ENCODE assay signal across 8 cellular contexts in genomic region chr15:50876989-50877360, GRCh38. TPM values are rescaled to one million over a fixed set of nuclear protein-coding genes. Genes with fewer than 3 reads are reported as not detected.
DNase-seq lines count a peak whose midpoint lies in the region; ATAC-seq and TF ChIP-seq lines count a peak whose summit lies in the region.

No MANE protein-coding gene starts in this region.

- no peak for ATAC-seq in activated naive CD8-positive, alpha-beta T cell treated with anti-CD3 and anti-CD28 coated beads, Interleukin-2, amount 50 U/mL, for 24 hours
- ATAC-seq in heart right ventricle (peak; percentile 44 to 84 (median 77)), upper lobe of right lung (peak; percentile 92), GM18519 (IDR thresholded peaks at IDR 0.05; ENCODE audit: low FRiP score, unreplicated experiment) (no peak)

- H3K4me1 Mint-ChIP-seq in activated naive CD8-positive, alpha-beta T cell treated with anti-CD3 and anti-CD28 coated beads, Interleukin-2, amount 50 U/mL, for 24 hours = peaks cover 54% of the 10 kb centered on the region

- H3K9me2 ChIP-seq in SU-DHL-6 (replicated peaks; ENCODE audit: insufficient read depth, low read length) = no peaks in the 10 kb centered on the region

- no peaks in the 10 kb centered on the region for H3K9me3 Mint-ChIP-seq in activated naive CD8-positive, alpha-beta T cell treated with anti-CD3 and anti-CD28 coated beads, Interleukin-2, amount 50 U/mL, for 24 hours

- peak overlapping the region; percentile 58 for H3K27ac Mint-ChIP-seq in activated naive CD8-positive, alpha-beta T cell treated with anti-CD3 and anti-CD28 coated beads, Interleukin-2, amount 50 U/mL, for 24 hours

- no peak overlapping the region for H3K27ac ChIP-seq in SU-DHL-6 (ENCODE audit: low read depth, low read length)
- H3K27ac ChIP-seq in heart right ventricle = peak overlapping the region in 3 of 10 donors; percentile 34 to 70 (median 35)
- H3K27ac ChIP-seq in upper lobe of right lung = no peak overlapping the region

- H3K27me3 Mint-ChIP-seq in activated naive CD8-positive, alpha-beta T cell treated with anti-CD3 and anti-CD28 coated beads, Interleukin-2, amount 50 U/mL, for 24 hours = peaks cover 5% of the 10 kb centered on the region

- H3K79me2 ChIP-seq in SU-DHL-6 (ENCODE audit: insufficient read depth, low read length) = no peaks in the 10 kb centered on the region

- peak overlapping the region; percentile 52 for H3K4me2 ChIP-seq in SU-DHL-6 (ENCODE audit: low read depth, low read length, poor library complexity, severe bottlenecking)

- H3K4me3 ChIP-seq in SU-DHL-6 (ENCODE audit: insufficient read depth, low read length, poor library complexity, severe bottlenecking) (peak overlapping the region; percentile 34), heart right ventricle (peak overlapping the region in 9 of 10 donors; percentile 14 to 57 (median 45)), upper lobe of right lung (peak overlapping the region; percentile 45)

- H3K4me1 ChIP-seq in heart right ventricle (peaks cover 0 to 57% (median 0%) of the 10 kb centered on the region in 9 donors), upper lobe of right lung (no peaks in the 10 kb centered on the region)

- in situ Hi-C loops in G401 (cut with HindIII; ENCODE audit: low sequenced_read_pairs) = no loop called here

- H4K20me1 ChIP-seq in SU-DHL-6 (ENCODE audit: low read depth, low read length) = no peaks in the 10 kb centered on the region

- WGBS in heart right ventricle, 2 donors = 0 to 1% methylated on average over 8 of the region's 8 CpGs

- H3K36me3 ChIP-seq in SU-DHL-6 (ENCODE audit: low read length) = no peaks in the 10 kb centered on the region
- H3K36me3 ChIP-seq in heart right ventricle = no peaks in the 10 kb centered on the region
- no peaks in the 10 kb centered on the region for H3K36me3 ChIP-seq in upper lobe of right lung

- no peaks in the 10 kb centered on the region for H3F3A ChIP-seq in SU-DHL-6 (ENCODE audit: insufficient read depth)

- peak overlapping the region; percentile 58 for H2AFZ ChIP-seq in SU-DHL-6 (ENCODE audit: low read depth, low read length, severe bottlenecking)

- peak overlapping the region; percentile 9; the same call in 1 of the 2 replicates for H3K9ac ChIP-seq in SU-DHL-6 (ENCODE audit: low read length)

- peak; percentile 83 for DNase-seq in G401 (ENCODE audit: low spot score)
- peak; percentile 91 for DNase-seq in NAMALWA (ENCODE audit: low spot score)
- DNase-seq in activated naive CD8-positive, alpha-beta T cell treated with anti-CD3 and anti-CD28 coated beads, Interleukin-2, amount 50 U/mL, for 24 hours = peak; percentile 78
- peak in 1 of 2 donors; percentile 84 for DNase-seq in heart right ventricle
- DNase-seq in posterior cingulate gyrus = peak in 8 of 10 donors; percentile 30 to 90 (median 71)
- DNase-seq in upper lobe of right lung = no peak

- H3K27me3 ChIP-seq in SU-DHL-6 (ENCODE audit: low read length) (no peaks in the 10 kb centered on the region), heart right ventricle (no peaks in the 10 kb centered on the region), upper lobe of right lung (no peaks in the 10 kb centered on the region)

- intact Hi-C loops in heart right ventricle (cut with DNase I) = loop anchor here in 9 of 10 donors (1.0 to 10.0 kb wide), 10 partner anchors 102 to 202 kb away; partner anchors contain the start of genes SPPL2A (in 6 of the 9) and TRPM7 (in 2 of the 9)
- intact Hi-C loops in posterior cingulate gyrus (cut with DNase I) = loop anchor here (1.0 to 10.0 kb wide), 2 partner anchors 112 to 202 kb away; partner anchors contain the start of gene SPPL2A
- intact Hi-C loops in upper lobe of right lung (cut with DNase I) = loop anchor here (10.0 kb wide), 1 partner anchor 202 kb away; no protein-coding TSS in a partner anchor

- peak overlapping the region; percentile 28 for H3K4me3 Mint-ChIP-seq in activated naive CD8-positive, alpha-beta T cell treated with anti-CD3 and anti-CD28 coated beads, Interleukin-2, amount 50 U/mL, for 24 hours

- H3K9me3 ChIP-seq in SU-DHL-6 (ENCODE audit: insufficient read depth, low read length) (no peaks in the 10 kb centered on the region), heart right ventricle (no peaks in the 10 kb centered on the region), upper lobe of right lung (no peaks in the 10 kb centered on the region)

- H3K36me3 Mint-ChIP-seq in activated naive CD8-positive, alpha-beta T cell treated with anti-CD3 and anti-CD28 coated beads, Interleukin-2, amount 50 U/mL, for 24 hours (ENCODE audit: low read depth) = no peaks in the 10 kb centered on the region

- TF ChIP-seq CTCF in SU-DHL-6 (IDR thresholded peaks at IDR 0.05; ENCODE audit: insufficient read depth, low read length, poor library complexity, severe bottlenecking) (peak; percentile 76), heart right ventricle (IDR thresholded peaks at IDR 0.05) (peak; percentile 92 to 98 (median 95)), upper lobe of right lung (IDR thresholded peaks at IDR 0.05) (peak; percentile 98)

RNA-seq across cellular contexts. Expression of gene AP4E1, which starts 31.5 kb away (rescaled TPM):
- 7.9 and 10.5 TPM in 2 replicates for total RNA-seq in G401 (2014; rRNA removed; shearing (Covaris generic))
- 10 to 100 TPM in 3 of 10 donors, 1 to 10 TPM in 7; 6.5 to 11.1 (median 8.9) TPM for total RNA-seq in heart right ventricle
- 1 to 10 TPM; 2.0 to 3.4 TPM for polyA plus RNA-seq in heart right ventricle
- 10.8 TPM for total RNA-seq in upper lobe of right lung

Comparison
In these comparisons a context has a peak if more than half of its experiments do, and no peak if none do; other contexts are left out.
1. ATAC-seq: peak in heart right ventricle (8 of 8) and upper lobe of right lung (single experiment); none in activated naive CD8-positive, alpha-beta T cell treated with anti-CD3 and anti-CD28 coated beads, Interleukin-2, amount 50 U/mL, for 24 hours (single experiment) and GM18519 (single experiment).
2. Peak in every context shown above with its lines, with median percentiles within 50 percentile points of each other: H3K4me3 ChIP-seq and CTCF ChIP-seq.